ENCODE assay signal across 1 cellular context in the genomic region with DNA sequence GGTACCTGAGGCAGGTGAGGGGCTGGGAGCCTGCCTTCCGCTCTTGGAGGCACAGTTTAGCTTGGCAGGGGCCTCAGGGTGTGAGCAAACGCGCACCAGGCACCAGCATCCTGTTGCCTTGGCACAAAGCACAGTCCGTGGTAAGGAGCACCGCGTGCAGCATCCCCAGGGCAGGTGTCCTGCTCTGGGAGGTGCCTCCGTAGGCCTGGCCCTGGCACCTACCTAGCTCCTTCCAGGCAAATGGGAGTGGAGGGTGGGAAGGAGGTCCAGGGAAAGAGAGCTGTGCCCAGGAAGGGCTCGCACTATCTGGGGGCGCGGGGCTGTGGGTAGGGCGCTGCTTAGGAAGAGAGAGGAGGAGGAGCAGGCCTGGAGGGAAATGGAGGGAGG.
TF ChIP-seq lines count a peak whose summit lies in the region.

No MANE protein-coding gene starts in this region.

TF ChIP-seq in IMR-90, 13 proteins besides CTCF, POLR2A, EP300 and RAD21:
- TF ChIP-seq FOS (IDR thresholded peaks at IDR 0.05; ENCODE audit: low read depth, low read length) (no peak), NFE2L2 (IDR thresholded peaks at IDR 0.05; ENCODE audit: low read depth, low read length) (no peak), SMC3 (IDR thresholded peaks at IDR 0.05; ENCODE audit: low read depth, low read length) (no peak), RFX5 (IDR thresholded peaks at IDR 0.05; ENCODE audit: low read depth, low read length) (no peak), CEBPB (IDR thresholded peaks at IDR 0.05; ENCODE audit: low read depth, low read length) (no peak), MAZ (IDR thresholded peaks at IDR 0.05; ENCODE audit: borderline replicate concordance, low read depth, low read length) (no peak), CHD1 (IDR thresholded peaks at IDR 0.05; ENCODE audit: low read depth, low read length) (no peak), BHLHE40 (IDR thresholded peaks at IDR 0.05; ENCODE audit: low read depth, low read length) (no peak), MAFK (IDR thresholded peaks at IDR 0.05; ENCODE audit: low read depth, low read length) (no peak), RCOR1 (IDR thresholded peaks at IDR 0.05; ENCODE audit: insufficient replicate concordance, low read length) (no peak), MXI1 (IDR thresholded peaks at IDR 0.05; ENCODE audit: borderline replicate concordance, low read depth, low read length) (no peak)
- TF ChIP-seq, protein P1, sequence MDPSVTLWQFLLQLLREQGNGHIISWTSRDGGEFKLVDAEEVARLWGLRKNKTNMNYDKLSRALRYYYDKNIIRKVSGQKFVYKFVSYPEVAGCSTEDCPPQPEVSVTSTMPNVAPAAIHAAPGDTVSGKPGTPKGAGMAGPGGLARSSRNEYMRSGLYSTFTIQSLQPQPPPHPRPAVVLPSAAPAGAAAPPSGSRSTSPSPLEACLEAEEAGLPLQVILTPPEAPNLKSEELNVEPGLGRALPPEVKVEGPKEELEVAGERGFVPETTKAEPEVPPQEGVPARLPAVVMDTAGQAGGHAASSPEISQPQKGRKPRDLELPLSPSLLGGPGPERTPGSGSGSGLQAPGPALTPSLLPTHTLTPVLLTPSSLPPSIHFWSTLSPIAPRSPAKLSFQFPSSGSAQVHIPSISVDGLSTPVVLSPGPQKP (IDR thresholded peaks at IDR 0.05; ENCODE audit: borderline replicate concordance, low read depth, low read length), result no peak
- TF ChIP-seq, protein P2, sequence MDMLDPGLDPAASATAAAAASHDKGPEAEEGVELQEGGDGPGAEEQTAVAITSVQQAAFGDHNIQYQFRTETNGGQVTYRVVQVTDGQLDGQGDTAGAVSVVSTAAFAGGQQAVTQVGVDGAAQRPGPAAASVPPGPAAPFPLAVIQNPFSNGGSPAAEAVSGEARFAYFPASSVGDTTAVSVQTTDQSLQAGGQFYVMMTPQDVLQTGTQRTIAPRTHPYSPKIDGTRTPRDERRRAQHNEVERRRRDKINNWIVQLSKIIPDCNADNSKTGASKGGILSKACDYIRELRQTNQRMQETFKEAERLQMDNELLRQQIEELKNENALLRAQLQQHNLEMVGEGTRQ (IDR thresholded peaks at IDR 0.05; ENCODE audit: low read depth, low read length), result no peak
